ENCODE assay signal across 9 cellular contexts in the genomic region with DNA sequence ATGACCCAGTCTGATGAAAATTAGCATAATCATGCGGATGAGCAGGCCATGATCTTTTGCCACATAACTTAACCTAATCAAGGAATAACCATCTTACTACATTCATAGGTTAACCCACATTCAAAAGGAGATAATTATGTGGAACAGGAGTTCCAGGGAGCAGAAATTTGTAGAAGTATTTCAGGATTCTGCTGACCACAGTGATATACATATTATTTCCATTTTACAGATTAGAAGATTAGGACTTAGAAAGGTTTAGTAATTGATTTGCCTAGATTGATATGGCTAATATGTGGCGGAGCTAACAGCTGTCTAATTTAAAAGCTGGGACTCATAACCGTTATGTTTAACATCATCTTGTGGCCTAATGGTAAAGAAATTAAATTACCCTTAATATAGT.
"Had no signal": no experiment of that assay in that cellular context is flagged by ENCODE, and none has a peak within 500 bp of the region (broad histone marks: within the 10 kb centered on the region; RNA-seq: fewer than 3 reads in every experiment).

No MANE protein-coding gene starts in this region.

- H3K9me3 ChIP-seq: HAP-1 had no signal

- DNase-seq: GM23248, GOT3, H7, HFFc6, KG1 had no signal

- H3K4me1 ChIP-seq: HAP-1 had no signal

- H3K9ac ChIP-seq: GM23248 had no signal

- ATAC-seq: HCT116, K562 had no signal

- H3K4me3 ChIP-seq: GM23248, HAP-1, K562 had no signal

- H3K36me3 ChIP-seq: HAP-1 had no signal

- H2AFZ ChIP-seq: GM23248 had no signal

- FAIRE-seq: HTR-8/SVneo, K562 had no signal

- H3K27ac ChIP-seq: GM23248 had no signal
